16 cellular contexts compared by ENCODE assay signal in genomic region chr10:20277820-20278219, GRCh38.
A peak's percentile ranks its signal among the peaks of the same experiment; 100 is the strongest.
DNase-seq lines count a peak whose midpoint lies in the region; ATAC-seq, FAIRE-seq and TF ChIP-seq lines count a peak whose summit lies in the region.
"Had no signal": no experiment of that assay in that cellular context is flagged by ENCODE, and none has a peak within 500 bp of the region (broad histone marks: within the 10 kb centered on the region; RNA-seq: fewer than 3 reads in every experiment).

No MANE protein-coding gene starts in this region.

- H3K27ac ChIP-seq in astrocyte (ENCODE audit: low read depth, low read length): no peak overlapping the region
- H3K27ac ChIP-seq: BLaER1 treated with 17β-estradiol and CSF1 and Interleukin-3, amounts not matched to agents 10 nM and 100 nM; HL-60 had no signal

- H3K36me3 ChIP-seq in astrocyte (ENCODE audit: insufficient read depth, low read length): no peaks in the 10 kb centered on the region

- peaks cover 3% of the 10 kb centered on the region for H3K36me3 Mint-ChIP-seq in astrocyte (ENCODE audit: low read depth, unreplicated experiment)
- no peaks in the 10 kb centered on the region for H3K36me3 Mint-ChIP-seq in stimulated activated memory B cell treated with anti-CD40 and anti-IgM and Interleukin-4, amounts not matched to agents 10 μg/mL and 1 μg/mL and 100 μg/mL, for 72 hours
- H3K36me3 Mint-ChIP-seq: CD8-positive, alpha-beta T cell had no signal

- H3K4me1 ChIP-seq in astrocyte (ENCODE audit: insufficient read depth, low read length): peaks cover 3% of the 10 kb centered on the region
- H3K4me1 ChIP-seq: BLaER1 treated with 17β-estradiol and CSF1 and Interleukin-3, amounts not matched to agents 10 nM and 100 nM had no signal

- no peak overlapping the region for H3K27ac Mint-ChIP-seq in astrocyte (ENCODE audit: unreplicated experiment)
- no peak overlapping the region for H3K27ac Mint-ChIP-seq in stimulated activated memory B cell treated with anti-CD40 and anti-IgM and Interleukin-4, amounts not matched to agents 10 μg/mL and 1 μg/mL and 100 μg/mL, for 72 hours
- H3K27ac Mint-ChIP-seq: B cell; CD8-positive, alpha-beta T cell had no signal

- no peak overlapping the region for H3K4me3 ChIP-seq in astrocyte (ENCODE audit: insufficient read depth, low read depth, low read length)
- H3K4me3 ChIP-seq: BLaER1 treated with 17β-estradiol and CSF1 and Interleukin-3, amounts not matched to agents 10 nM and 100 nM had no signal

- no peak overlapping the region for H3K4me3 Mint-ChIP-seq in astrocyte (ENCODE audit: unreplicated experiment)
- no peak overlapping the region for H3K4me3 Mint-ChIP-seq in stimulated activated memory B cell treated with anti-CD40 and anti-IgM and Interleukin-4, amounts not matched to agents 10 μg/mL and 1 μg/mL and 100 μg/mL, for 72 hours
- H3K4me3 Mint-ChIP-seq: B cell; CD8-positive, alpha-beta T cell; H9 had no signal

- no peak overlapping the region for H3K9ac ChIP-seq in astrocyte (ENCODE audit: low read length)
- H3K9ac ChIP-seq: BLaER1 treated with 17β-estradiol and CSF1 and Interleukin-3, amounts not matched to agents 10 nM and 100 nM had no signal

- H3K9me3 ChIP-seq in astrocyte (ENCODE audit: insufficient read depth, low read depth, low read length): no peaks in the 10 kb centered on the region
- H3K9me3 ChIP-seq: BLaER1 treated with 17β-estradiol and CSF1 and Interleukin-3, amounts not matched to agents 10 nM and 100 nM had no signal

- H3K27me3 ChIP-seq in astrocyte (ENCODE audit: insufficient read depth, low read length): no peaks in the 10 kb centered on the region
- H3K27me3 ChIP-seq: BLaER1 treated with 17β-estradiol and CSF1 and Interleukin-3, amounts not matched to agents 10 nM and 100 nM had no signal

- no peaks in the 10 kb centered on the region for H4K20me1 ChIP-seq in astrocyte (ENCODE audit: insufficient read depth, low read length)
- H4K20me1 ChIP-seq: BLaER1 treated with 17β-estradiol and CSF1 and Interleukin-3, amounts not matched to agents 10 nM and 100 nM had no signal

- DNase-seq in NCI-H748 (lab: John Stamatoyannopoulos, UW; ENCODE audit: unreplicated experiment) (peak; percentile 2), NCI-H748 treated with DMSO at 0.1 percent for 48 hours (lab: John Stamatoyannopoulos, UW) (no peak), NCI-H146 treated with DMSO at 0.1 percent for 48 hours (lab: John Stamatoyannopoulos, UW; ENCODE audit: unreplicated experiment) (peak; percentile 37), astrocyte (ENCODE audit: low read depth) (no peak)
- DNase-seq: Calu3; CD8-positive, alpha-beta T cell; H9 had no signal

- H3K79me2 ChIP-seq in astrocyte (ENCODE audit: insufficient read depth, low read length): no peaks in the 10 kb centered on the region

- no peak overlapping the region for H3K4me2 ChIP-seq in astrocyte (ENCODE audit: low read length)
- H3K4me2 ChIP-seq: BLaER1 treated with 17β-estradiol and CSF1 and Interleukin-3, amounts not matched to agents 10 nM and 100 nM had no signal

- ATAC-seq in stimulated activated memory B cell treated with anti-CD40 and anti-IgM and Interleukin-4, amounts not matched to agents 10 μg/mL and 1 μg/mL and 100 μg/mL, for 72 hours: no peak
- ATAC-seq in HG03175 (IDR thresholded peaks at IDR 0.05; ENCODE audit: unreplicated experiment): no peak
- ATAC-seq: CD8-positive, alpha-beta T cell had no signal

- H3K4me1 Mint-ChIP-seq in astrocyte (ENCODE audit: low read depth, unreplicated experiment): peaks cover 5% of the 10 kb centered on the region
- H3K4me1 Mint-ChIP-seq in stimulated activated memory B cell treated with anti-CD40 and anti-IgM and Interleukin-4, amounts not matched to agents 10 μg/mL and 1 μg/mL and 100 μg/mL, for 72 hours: no peaks in the 10 kb centered on the region
- H3K4me1 Mint-ChIP-seq: B cell had no signal

- H3K27me3 Mint-ChIP-seq in astrocyte (ENCODE audit: low read depth, unreplicated experiment): no peaks in the 10 kb centered on the region
- no peaks in the 10 kb centered on the region for H3K27me3 Mint-ChIP-seq in stimulated activated memory B cell treated with anti-CD40 and anti-IgM and Interleukin-4, amounts not matched to agents 10 μg/mL and 1 μg/mL and 100 μg/mL, for 72 hours
- H3K27me3 Mint-ChIP-seq: B cell had no signal

- no peaks in the 10 kb centered on the region for H3K9me3 Mint-ChIP-seq in astrocyte (ENCODE audit: unreplicated experiment)
- H3K9me3 Mint-ChIP-seq in stimulated activated memory B cell treated with anti-CD40 and anti-IgM and Interleukin-4, amounts not matched to agents 10 μg/mL and 1 μg/mL and 100 μg/mL, for 72 hours: no peaks in the 10 kb centered on the region
- H3K9me3 Mint-ChIP-seq: H9 had no signal

- peak; percentile 54 for FAIRE-seq in astrocyte (lab: Jason Lieb, UNC)
- FAIRE-seq: G401.6, GM12891, GM19239, H1 had no signal

- H2AFZ ChIP-seq in astrocyte (ENCODE audit: low read depth, low read length): no peak overlapping the region

- TF ChIP-seq CTCF in astrocyte (IDR thresholded peaks at IDR 0.05; ENCODE audit: insufficient read depth, low read depth, low read length): no peak

Comparison
In these comparisons a context has a peak if more than half of its experiments do, and no peak if none do; other contexts are left out.
1. DNase-seq: peak in NCI-H748 (single experiment) and NCI-H146 treated with DMSO at 0.1 percent for 48 hours (single experiment); none in NCI-H748 treated with DMSO at 0.1 percent for 48 hours (single experiment) and astrocyte (single experiment).